Comparison of ENCODE assay signal across 29 cellular contexts in the genomic region with DNA sequence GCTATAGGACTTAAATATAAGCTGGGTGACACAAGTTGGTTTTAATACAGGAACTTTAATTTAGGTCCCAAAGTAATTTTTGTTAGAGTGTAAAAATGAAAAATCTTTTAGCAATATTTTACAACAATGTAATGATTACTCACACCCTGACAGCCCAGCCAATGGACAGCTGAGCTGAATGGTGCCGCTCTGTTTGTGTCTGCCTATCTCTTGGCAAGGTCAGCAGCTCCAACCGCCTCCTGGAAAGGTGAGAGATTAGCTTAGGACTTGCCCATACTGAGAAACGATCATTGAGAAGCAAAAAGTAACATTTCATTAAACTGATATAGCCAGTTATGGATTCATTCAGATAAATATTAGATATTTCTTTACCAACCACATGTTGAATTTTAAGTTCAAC.
"Had no signal": no experiment of that assay in that cellular context is flagged by ENCODE, and none has a peak within 500 bp of the region (broad histone marks: within the 10 kb centered on the region; RNA-seq: fewer than 3 reads in every experiment).

No MANE protein-coding gene starts in this region.

- H3K27ac ChIP-seq: lower lobe of right lung, neural progenitor cell, neutrophil, parathyroid adenoma, psoas muscle, skin epidermis, suprapubic skin, thoracic aorta, tibial artery, upper lobe of right lung had no signal

- H3K36me3 Mint-ChIP-seq: mesothelial cell of epicardium, naive B cell, natural killer cell had no signal

- H3K27me3 ChIP-seq: heart left ventricle, neural progenitor cell, neutrophil, suprapubic skin, tibial artery, upper lobe of right lung had no signal

- H3K9ac ChIP-seq: neural progenitor cell, parathyroid adenoma had no signal

- H3K36me3 ChIP-seq: heart left ventricle, lower lobe of right lung, neural progenitor cell, neutrophil, suprapubic skin, thoracic aorta, tibial artery, upper lobe of right lung had no signal

- H3K4me1 Mint-ChIP-seq: immature natural killer cell, mesothelial cell of epicardium, naive B cell, natural killer cell, nephron progenitor cell, neural progenitor cell had no signal

- H3K4me3 ChIP-seq: heart left ventricle, lower lobe of right lung, neural progenitor cell, psoas muscle, skin epidermis, suprapubic skin, thoracic aorta, tibial artery, upper lobe of right lung had no signal

- H3K9me3 ChIP-seq: lower lobe of right lung, neutrophil, suprapubic skin, thoracic aorta, upper lobe of right lung had no signal

- H3K27ac Mint-ChIP-seq: immature natural killer cell; mesothelial cell of epicardium; naive B cell; natural killer cell; nephron progenitor cell; neural progenitor cell; stimulated activated naive CD8-positive, alpha-beta T cell treated with anti-CD3 and anti-CD28 coated beads, Interleukin-15, Interleukin-2, amounts not matched to agents 100 ng/mL and 50 ng/mL, for 24 hours had no signal

- H3K27me3 Mint-ChIP-seq: stimulated activated naive CD8-positive, alpha-beta T cell treated with anti-CD3 and anti-CD28 coated beads, Interleukin-15, Interleukin-2, amounts not matched to agents 100 ng/mL and 50 ng/mL, for 24 hours had no signal

- DNase-seq: heart left ventricle; hypothalamus; immature natural killer cell; islet precursor cell; lower lobe of right lung; mammary epithelial cell; mesenchymal stem cell; naive B cell; natural killer cell; nephron progenitor cell; occipital lobe; psoas muscle; stimulated activated CD4-positive, alpha-beta T cell treated with anti-CD3 and anti-CD28 coated beads, Interleukin-12 subunit alpha, Interleukin-12 subunit beta, amount 100 ng/mL, for 4 hours; stimulated activated CD4-positive, alpha-beta T cell treated with anti-CD3 and anti-CD28 coated beads, Interleukin-15, amount 100 ng/mL, for 24 hours; stimulated activated CD4-positive, alpha-beta T cell treated with anti-CD3 and anti-CD28 coated beads, Interleukin-2, amount 100 ng/mL, for 24 hours; stimulated activated CD4-positive, alpha-beta T cell treated with anti-CD3 and anti-CD28 coated beads, Interleukin-4, amount 100 ng/mL, for 1 hour; stimulated activated naive CD4-positive, alpha-beta T cell; tibial artery; trophoblast cell; upper lobe of right lung had no signal

- H3K4me3 Mint-ChIP-seq: immature natural killer cell; mesothelial cell of epicardium; naive B cell; natural killer cell; nephron progenitor cell; neural progenitor cell; stimulated activated naive CD8-positive, alpha-beta T cell treated with anti-CD3 and anti-CD28 coated beads, Interleukin-15, Interleukin-2, amounts not matched to agents 100 ng/mL and 50 ng/mL, for 24 hours had no signal

- H3K9me3 Mint-ChIP-seq: immature natural killer cell; natural killer cell; stimulated activated naive CD8-positive, alpha-beta T cell treated with anti-CD3 and anti-CD28 coated beads, Interleukin-15, Interleukin-2, amounts not matched to agents 100 ng/mL and 50 ng/mL, for 24 hours had no signal

- H3K4me1 ChIP-seq: heart left ventricle, lower lobe of right lung, neural progenitor cell, parathyroid adenoma, psoas muscle, suprapubic skin, tibial artery, upper lobe of right lung had no signal

- H3K79me2 ChIP-seq: parathyroid adenoma had no signal

- ATAC-seq: lower lobe of right lung, natural killer cell, sciatic nerve, upper lobe of right lung had no signal

- H2AFZ ChIP-seq: neural progenitor cell, parathyroid adenoma had no signal

- H3K4me2 ChIP-seq: neural progenitor cell had no signal
